ENCODE assay signal across 16 cellular contexts in genomic region chr16:80711406-80711805, GRCh38.
DNase-seq lines count a peak whose midpoint lies in the region; ATAC-seq, FAIRE-seq and TF ChIP-seq lines count a peak whose summit lies in the region.
"Had no signal": no experiment of that assay in that cellular context is flagged by ENCODE, and none has a peak within 500 bp of the region (broad histone marks: within the 10 kb centered on the region; RNA-seq: fewer than 3 reads in every experiment).

No MANE protein-coding gene starts in this region.

- no peak overlapping the region for H2BK120ac ChIP-seq in trophoblast cell (ENCODE audit: insufficient read depth, low read length, poor library complexity)

- TF ChIP-seq POLR2A in K562 (conservative IDR thresholded peaks at IDR 0.05): no peak

- DNase-seq in K562 (ENCODE audit: extremely low read depth in 1 of 4, low spot score in 3 of 4): no peak
- no peak for DNase-seq in trophoblast cell
- no peak for DNase-seq in NCI-H345 (lab: John Stamatoyannopoulos, UW)
- no peak for DNase-seq in kidney
- DNase-seq: ACHN; Caco-2; CD4-positive, alpha-beta T cell; GF-D8 had no signal

- H3K4me1 ChIP-seq in K562 (replicated peaks in 1 of 2; ENCODE audit: control insufficient read depth in 2 of 2, insufficient read depth in 2 of 2, low read length in 2 of 2): no peaks in the 10 kb centered on the region
- no peaks in the 10 kb centered on the region for H3K4me1 ChIP-seq in trophoblast cell (ENCODE audit: control insufficient read depth in 1 of 2, insufficient read depth in 2 of 2, low read length in 2 of 2)
- no peaks in the 10 kb centered on the region for H3K4me1 ChIP-seq in kidney (ENCODE audit: control insufficient read depth in 1 of 2, insufficient read depth in 1 of 2, low read depth in 1 of 2, low read length in 2 of 2)
- H3K4me1 ChIP-seq: Caco-2, HAP-1 had no signal

- ATAC-seq in GM21360 (IDR thresholded peaks at IDR 0.05; ENCODE audit: unreplicated experiment) (peak; percentile 25), K562 (no peak), SK-N-SH treated with all-trans-retinoic acid at 6 μM for 48 hours (no peak)

- H3K23ac ChIP-seq in trophoblast cell (ENCODE audit: low read length): peak overlapping the region; percentile 86

- POLR2A ChIA-PET in K562 (lab: Yijun Ruan, JAX): no interaction called here

- TF ChIP-seq CTCF in K562 (IDR thresholded peaks at IDR 0.05 in 2 of 3, conservative IDR thresholded peaks at IDR 0.05 in 1 of 3; ENCODE audit: insufficient read depth in 2 of 3, low read depth in 1 of 3, low read length in 3 of 3) (no peak), kidney (IDR thresholded peaks at IDR 0.05; ENCODE audit: borderline replicate concordance, extremely low read depth, insufficient read depth) (no peak)

- no peak overlapping the region for H3K4ac ChIP-seq in trophoblast cell (ENCODE audit: low read depth, low read length)

- no peak overlapping the region for H3K4me3 ChIP-seq in K562
- no peak overlapping the region for H3K4me3 ChIP-seq in trophoblast cell (ENCODE audit: low read depth, low read length)
- no peak overlapping the region for H3K4me3 ChIP-seq in kidney (ENCODE audit: low read length in 2 of 2)
- H3K4me3 ChIP-seq: GM23248, HAP-1 had no signal

- TF ChIP-seq EP300 in K562 (IDR thresholded peaks at IDR 0.05; ENCODE audit: low read length): no peak

- H3K79me2 ChIP-seq in K562 (ENCODE audit: control insufficient read depth, insufficient read depth, low read length) (no peaks in the 10 kb centered on the region), trophoblast cell (ENCODE audit: control insufficient read depth, insufficient read depth, low read length, poor library complexity) (no peaks in the 10 kb centered on the region)

- FAIRE-seq in K562 (lab: Jason Lieb, UNC): no peak
- FAIRE-seq in kidney (lab: Jason Lieb, UNC): no peak
- FAIRE-seq: A204.1, D721Med, GM19239 had no signal

- no peak overlapping the region for H4K8ac ChIP-seq in trophoblast cell (ENCODE audit: low read depth, low read length)

- H2BK5ac ChIP-seq in trophoblast cell (ENCODE audit: low read depth, low read length, poor library complexity): no peak overlapping the region

- H2AFZ ChIP-seq in K562 (ENCODE audit: low read depth, low read length): no peak overlapping the region
- H2AFZ ChIP-seq in trophoblast cell (ENCODE audit: insufficient read depth, low read length, poor library complexity): no peak overlapping the region
- H2AFZ ChIP-seq: GM23248 had no signal

- H3K4me2 ChIP-seq in K562 (ENCODE audit: insufficient read depth, low read length) (no peak overlapping the region), trophoblast cell (ENCODE audit: low read length) (no peak overlapping the region)

- H3K27me3 ChIP-seq in K562 (ENCODE audit: control insufficient read depth in 2 of 2, insufficient read depth in 2 of 2, low read length in 2 of 2): 0 out of 5 replicates have a peak, but pooled peaks cover 0 to 5% of the 10 kb centered on the region in 2 experiments
- no peaks in the 10 kb centered on the region for H3K27me3 ChIP-seq in trophoblast cell (ENCODE audit: insufficient read depth, low read length)

- TF ChIP-seq RAD21 in K562 (CRISPR knock-in tag; conservative IDR thresholded peaks at IDR 0.05 in 1 of 2, IDR thresholded peaks at IDR 0.05 in 1 of 2): no peak

- H3K9me1 ChIP-seq in K562 (ENCODE audit: control insufficient read depth, insufficient read depth, low read length): no peaks in the 10 kb centered on the region

- no peaks in the 10 kb centered on the region; the same call in 1 of the 2 replicates for H4K20me1 ChIP-seq in K562 (replicated peaks; ENCODE audit: control insufficient read depth, insufficient read depth, low read length)

- no peak overlapping the region for H3K9ac ChIP-seq in K562 (ENCODE audit: insufficient read depth in 1 of 2, low read depth in 2 of 2, low read length in 2 of 2)
- H3K9ac ChIP-seq in trophoblast cell (ENCODE audit: low read length): no peak overlapping the region
- H3K9ac ChIP-seq in kidney (ENCODE audit: low read length in 2 of 2): no peak overlapping the region
- H3K9ac ChIP-seq: GM23248 had no signal

- H4K12ac ChIP-seq in trophoblast cell (ENCODE audit: low read depth, low read length): no peak overlapping the region

- no peaks in the 10 kb centered on the region for H3K79me1 ChIP-seq in trophoblast cell (ENCODE audit: low read length)

- CTCF ChIA-PET in K562 (lab: Yijun Ruan, JAX; ENCODE audit: low intra/inter-chr PET ratio): no interaction called here

- in situ Hi-C loops in K562 (cut with MboI): no loop called here

- no TSS peak for BruUV-seq in K562 (replicated peaks; lab: Mats Ljungman, UMichigan)

- 0% methylated on average over 4 of the region's 4 CpGs for WGBS in K562 (ENCODE audit: insufficient coverage, low coverage, missing lambda C conversion rate)
- WGBS in trophoblast cell (ENCODE audit: extremely low coverage, insufficient coverage, insufficient read length): no CpG with 5 or more reads among the region's 4 CpGs

- no peak overlapping the region for H2BK12ac ChIP-seq in trophoblast cell (ENCODE audit: low read length)

- intact Hi-C loops in K562 (cut with micrococcal nuclease): no loop called here
- intact Hi-C loops in kidney (cut with DNase I): no loop called here

- no peak overlapping the region for H2AK5ac ChIP-seq in trophoblast cell (ENCODE audit: low read length)

- no peaks in the 10 kb centered on the region for H3K9me3 ChIP-seq in K562 (replicated peaks; ENCODE audit: control insufficient read depth, insufficient read depth, low read depth, low read length)
- peaks cover 3% of the 10 kb centered on the region for H3K9me3 ChIP-seq in trophoblast cell (ENCODE audit: insufficient read depth, low read depth, low read length)
- no peaks in the 10 kb centered on the region for H3K9me3 ChIP-seq in kidney (ENCODE audit: control insufficient read depth in 1 of 2, low read length in 2 of 2)
- H3K9me3 ChIP-seq: Caco-2, HAP-1 had no signal

- H3K36me3 ChIP-seq in K562 (ENCODE audit: control insufficient read depth, insufficient read depth, low read length) (no peaks in the 10 kb centered on the region), trophoblast cell (ENCODE audit: control insufficient read depth in 1 of 2, insufficient read depth in 2 of 2, low read length in 2 of 2) (no peaks in the 10 kb centered on the region), kidney (ENCODE audit: control insufficient read depth in 1 of 2, insufficient read depth in 2 of 2, low read length in 2 of 2) (no peaks in the 10 kb centered on the region)
- H3K36me3 ChIP-seq: HAP-1 had no signal

- H3K14ac ChIP-seq in trophoblast cell (ENCODE audit: low read length): no peak overlapping the region

- H3K27ac ChIP-seq in K562 (ENCODE audit: extremely low read depth, low read depth, low read length) (no peak overlapping the region), trophoblast cell (ENCODE audit: low read depth, low read length) (no peak overlapping the region), kidney (ENCODE audit: low read depth in 2 of 2, low read length in 2 of 2) (no peak overlapping the region)
- H3K27ac ChIP-seq: C4-2B, GM23248 had no signal

- no peak overlapping the region for H3K18ac ChIP-seq in trophoblast cell (ENCODE audit: low read length)

- H4K91ac ChIP-seq in trophoblast cell (ENCODE audit: low read depth, low read length): no peak overlapping the region

TF ChIP-seq in K562, 482 proteins besides CTCF, POLR2A, EP300 and RAD21 (continues in another document):
- TF ChIP-seq WHSC1 (IDR thresholded peaks at IDR 0.05; ENCODE audit: low read length): no peak
- TF ChIP-seq ZFP36 (IDR thresholded peaks at IDR 0.05; ENCODE audit: low read depth, low read length, partially characterized antibody): peak; percentile 62

TF ChIP-seq in SK-N-SH treated with all-trans-retinoic acid at 6 μM for 48 hours, 23 proteins besides CTCF, POLR2A, EP300 and RAD21 (continues in another document):
- TF ChIP-seq RARB (CRISPR knock-in tag; IDR thresholded peaks at IDR 0.05): no peak
- no peak for TF ChIP-seq ISL1 (CRISPR knock-in tag; IDR thresholded peaks at IDR 0.05)
- no peak for TF ChIP-seq PATZ1 (CRISPR knock-in tag; IDR thresholded peaks at IDR 0.05; ENCODE audit: borderline replicate concordance)
- TF ChIP-seq CSRNP3 (CRISPR knock-in tag; IDR thresholded peaks at IDR 0.05): no peak
